Comparison of ENCODE assay signal across 22 cellular contexts in genomic region chr3:55697177-55697865, GRCh38.
"Had no signal": no experiment of that assay in that cellular context is flagged by ENCODE, and none has a peak within 500 bp of the region (broad histone marks: within the 10 kb centered on the region; RNA-seq: fewer than 3 reads in every experiment).

No MANE protein-coding gene starts in this region.

- H3K4me1 ChIP-seq: right atrium auricular region, stomach, vagina had no signal

- FAIRE-seq: keratinocyte had no signal

- H3K4me3 ChIP-seq: dorsolateral prefrontal cortex, gastrocnemius medialis, mucosa of descending colon, right atrium auricular region, sigmoid colon, stomach, thyroid gland, vagina had no signal

- H3K27me3 ChIP-seq: dorsolateral prefrontal cortex, gastrocnemius medialis, neutrophil, right atrium auricular region, sigmoid colon, stomach, thyroid gland, vagina had no signal

- H3K79me2 ChIP-seq: parathyroid adenoma had no signal

- ATAC-seq: gastrocnemius medialis; left lobe of liver; mucosa of descending colon; natural killer cell treated with Interleukin-12 subunit alpha and Interleukin-12 subunit beta and Interleukin-15 and Interleukin-18, amount 100 ng/mL, for 72 hours; stimulated activated effector memory CD8-positive, alpha-beta T cell treated with anti-CD3 and anti-CD28 coated beads, Interleukin-12 subunit alpha, Interleukin-12 subunit beta, amount 100 ng/mL, for 72 hours had no signal

- H3K9me3 ChIP-seq: gastrocnemius medialis, mucosa of descending colon, neutrophil, right atrium auricular region, sigmoid colon, stomach, thyroid gland, vagina had no signal

- H2AFZ ChIP-seq: parathyroid adenoma had no signal

- DNase-seq: effector CD4-positive, alpha-beta T cell; gastrocnemius medialis; head of caudate nucleus; mesenchymal stem cell; mucosa of descending colon; naive B cell; sigmoid colon; stimulated activated CD4-positive, alpha-beta T cell treated with anti-CD3 and anti-CD28 coated beads, Interleukin-2, amount 100 ng/mL, for 24 hours; stimulated activated CD4-positive, alpha-beta T cell treated with anti-CD3 and anti-CD28 coated beads, Interleukin-4, amount 100 ng/mL, for 24 hours; stimulated activated naive CD4-positive, alpha-beta T cell treated with Interleukin-2 at 50 U/mL for 16 hours; stomach; thyroid gland; trophoblast cell had no signal

- H3K36me3 ChIP-seq: gastrocnemius medialis, neutrophil, right atrium auricular region, sigmoid colon, stomach, thyroid gland, vagina had no signal

- H3K27ac ChIP-seq: dorsolateral prefrontal cortex, gastrocnemius medialis, neutrophil, parathyroid adenoma, right atrium auricular region, sigmoid colon, stomach, thyroid gland, vagina had no signal

- H3K9ac ChIP-seq: parathyroid adenoma had no signal
